In the genomic region with DNA sequence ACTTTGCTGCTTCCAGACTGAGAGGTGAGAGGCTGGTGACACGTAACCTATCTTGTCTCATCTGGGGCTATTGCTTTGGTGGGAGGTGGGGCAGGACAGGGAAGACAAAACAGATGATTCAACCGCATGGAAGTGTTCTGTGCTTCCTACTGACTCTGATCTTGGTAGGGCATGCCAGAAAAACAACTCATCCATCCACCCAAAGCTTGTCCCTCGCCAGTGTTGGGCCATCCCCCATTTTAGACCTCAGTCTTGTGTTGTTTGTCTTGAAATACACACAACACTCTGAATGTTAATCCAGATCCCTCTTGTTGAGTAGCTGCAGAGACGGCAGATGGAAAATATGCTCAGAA, we compare ENCODE assay signal across 19 cellular contexts. TPM values are rescaled to one million over a fixed set of nuclear protein-coding genes. Genes with fewer than 3 reads are reported as not detected.
A peak's percentile ranks its signal among the peaks of the same experiment; 100 is the strongest.
DNase-seq lines count a peak whose midpoint lies in the region; ATAC-seq and TF ChIP-seq lines count a peak whose summit lies in the region.
"Had no signal": no experiment of that assay in that cellular context is flagged by ENCODE, and none has a peak within 500 bp of the region (broad histone marks: within the 10 kb centered on the region; RNA-seq: fewer than 3 reads in every experiment).

No MANE protein-coding gene starts in this region.

- TF ChIP-seq CTCF in fibroblast of villous mesenchyme (IDR thresholded peaks at IDR 0.05; ENCODE audit: insufficient read depth, low read depth, low read length) (no peak), smooth muscle cell (IDR thresholded peaks at IDR 0.05; ENCODE audit: borderline replicate concordance, insufficient read depth, poor library complexity, severe bottlenecking) (no peak)

- H3K4me3 Mint-ChIP-seq in activated T-cell treated with anti-CD3 and anti-CD28 coated beads, Interleukin-2, amount 50 U/mL, for 4 hours = no peak overlapping the region
- no peak overlapping the region for H3K4me3 Mint-ChIP-seq in stimulated activated naive CD8-positive, alpha-beta T cell treated with anti-CD3 and anti-CD28 coated beads, Interleukin-15, amount 100 ng/mL, for 72 hours
- H3K4me3 Mint-ChIP-seq: stimulated activated memory B cell treated with anti-CD40 and anti-IgM and Interleukin-4, amounts not matched to agents 10 μg/mL and 1 μg/mL and 100 μg/mL, for 72 hours had no signal

- no peaks in the 10 kb centered on the region for H3K9me3 Mint-ChIP-seq in activated T-cell treated with anti-CD3 and anti-CD28 coated beads, Interleukin-2, amount 50 U/mL, for 4 hours
- H3K9me3 Mint-ChIP-seq in stimulated activated naive CD8-positive, alpha-beta T cell treated with anti-CD3 and anti-CD28 coated beads, Interleukin-15, amount 100 ng/mL, for 72 hours = no peaks in the 10 kb centered on the region
- H3K9me3 Mint-ChIP-seq: stimulated activated memory B cell treated with anti-CD40 and anti-IgM and Interleukin-4, amounts not matched to agents 10 μg/mL and 1 μg/mL and 100 μg/mL, for 72 hours had no signal

- H4K20me1 ChIP-seq in smooth muscle cell (ENCODE audit: low read depth) = no peaks in the 10 kb centered on the region

- ATAC-seq in SK-N-SH treated with all-trans-retinoic acid at 6 μM for 48 hours = peak; percentile 38
- no peak for ATAC-seq in activated T-cell treated with anti-CD3 and anti-CD28 coated beads, Interleukin-2, amount 50 U/mL, for 4 hours
- ATAC-seq in stimulated activated naive CD8-positive, alpha-beta T cell treated with anti-CD3 and anti-CD28 coated beads, Interleukin-15, amount 100 ng/mL, for 72 hours = no peak
- ATAC-seq: stimulated activated memory B cell treated with anti-CD40 and anti-IgM and Interleukin-4, amounts not matched to agents 10 μg/mL and 1 μg/mL and 100 μg/mL, for 72 hours; upper lobe of right lung had no signal

- H3K9ac ChIP-seq in smooth muscle cell (ENCODE audit: low read depth) = peak overlapping the region; percentile 18

- H2AFZ ChIP-seq in smooth muscle cell (ENCODE audit: low read depth) = peak overlapping the region; percentile 44

- H3K27me3 ChIP-seq in smooth muscle cell (ENCODE audit: low read depth) = no peaks in the 10 kb centered on the region
- H3K27me3 ChIP-seq: neutrophil, sigmoid colon, upper lobe of right lung had no signal

- no peaks in the 10 kb centered on the region for H3K36me3 ChIP-seq in smooth muscle cell (ENCODE audit: low read depth)
- H3K36me3 ChIP-seq: neutrophil, sigmoid colon, upper lobe of right lung had no signal

- H3K27me3 Mint-ChIP-seq in activated T-cell treated with anti-CD3 and anti-CD28 coated beads, Interleukin-2, amount 50 U/mL, for 4 hours (ENCODE audit: low read depth) = peaks cover 4% of the 10 kb centered on the region
- no peaks in the 10 kb centered on the region for H3K27me3 Mint-ChIP-seq in stimulated activated naive CD8-positive, alpha-beta T cell treated with anti-CD3 and anti-CD28 coated beads, Interleukin-15, amount 100 ng/mL, for 72 hours

- H3K4me3 ChIP-seq in fibroblast of villous mesenchyme (ENCODE audit: low read depth, low read length) (no peak overlapping the region), smooth muscle cell (no peak overlapping the region)
- H3K4me3 ChIP-seq: sigmoid colon, upper lobe of right lung had no signal

- H3K79me2 ChIP-seq in smooth muscle cell (ENCODE audit: low read depth) = no peaks in the 10 kb centered on the region

- WGBS in smooth muscle cell (ENCODE audit: low lambda C conversion rate) = 3% methylated on average over 4 of the region's 4 CpGs

- peak overlapping the region; percentile 75 for H3K4me2 ChIP-seq in smooth muscle cell

- H3K27ac ChIP-seq in smooth muscle cell (ENCODE audit: low read depth) = peak overlapping the region; percentile 81
- H3K27ac ChIP-seq: 22Rv1, neutrophil, sigmoid colon, upper lobe of right lung had no signal

- H3K9me3 ChIP-seq in smooth muscle cell (replicated peaks; ENCODE audit: low read depth) = no peaks in the 10 kb centered on the region
- H3K9me3 ChIP-seq: neutrophil, sigmoid colon, upper lobe of right lung had no signal

- peaks cover 37% of the 10 kb centered on the region for H3F3A ChIP-seq in smooth muscle cell (ENCODE audit: low read depth)

- H3K27ac Mint-ChIP-seq in stimulated activated naive CD8-positive, alpha-beta T cell treated with anti-CD3 and anti-CD28 coated beads, Interleukin-15, amount 100 ng/mL, for 72 hours = no peak overlapping the region
- H3K27ac Mint-ChIP-seq: stimulated activated memory B cell treated with anti-CD40 and anti-IgM and Interleukin-4, amounts not matched to agents 10 μg/mL and 1 μg/mL and 100 μg/mL, for 72 hours had no signal

- no peaks in the 10 kb centered on the region for H3K4me1 Mint-ChIP-seq in activated T-cell treated with anti-CD3 and anti-CD28 coated beads, Interleukin-2, amount 50 U/mL, for 4 hours (ENCODE audit: low read depth)
- peaks cover 6% of the 10 kb centered on the region for H3K4me1 Mint-ChIP-seq in stimulated activated naive CD8-positive, alpha-beta T cell treated with anti-CD3 and anti-CD28 coated beads, Interleukin-15, amount 100 ng/mL, for 72 hours
- H3K4me1 Mint-ChIP-seq: stimulated activated memory B cell treated with anti-CD40 and anti-IgM and Interleukin-4, amounts not matched to agents 10 μg/mL and 1 μg/mL and 100 μg/mL, for 72 hours had no signal

- peaks cover 13% of the 10 kb centered on the region for H3K4me1 ChIP-seq in smooth muscle cell (ENCODE audit: low read depth)
- H3K4me1 ChIP-seq: sigmoid colon, upper lobe of right lung had no signal

- DNase-seq in NCI-H2029 treated with DMSO at 0.1 percent for 48 hours (lab: John Stamatoyannopoulos, UW) = peak; percentile 69
- DNase-seq in NCI-H2029 (lab: John Stamatoyannopoulos, UW) = no peak
- DNase-seq in fibroblast of villous mesenchyme (ENCODE audit: low read depth) = peak; percentile 45
- no peak for DNase-seq in smooth muscle cell (lab: John Stamatoyannopoulos, UW; ENCODE audit: unreplicated experiment)
- DNase-seq in activated T-cell treated with anti-CD3 and anti-CD28 coated beads, Interleukin-2, amount 50 U/mL, for 4 hours = no peak
- no peak for DNase-seq in RKO (ENCODE audit: low spot score)
- DNase-seq in stimulated activated naive CD8-positive, alpha-beta T cell treated with anti-CD3 and anti-CD28 coated beads, Interleukin-15, amount 100 ng/mL, for 72 hours = no peak
- DNase-seq: activated CD4-positive, alpha-beta T cell treated with anti-CD3 and anti-CD28 coated beads, Interleukin-2, amount 50 U/mL, for 48 hours; amygdala; dermis blood vessel endothelial cell; Kasumi-1; NCI-H1930; Right ventricle myocardium superior; sigmoid colon; upper lobe of right lung had no signal

- H3K36me3 Mint-ChIP-seq in activated T-cell treated with anti-CD3 and anti-CD28 coated beads, Interleukin-2, amount 50 U/mL, for 4 hours (ENCODE audit: insufficient read depth) = no peaks in the 10 kb centered on the region
- H3K36me3 Mint-ChIP-seq: stimulated activated memory B cell treated with anti-CD40 and anti-IgM and Interleukin-4, amounts not matched to agents 10 μg/mL and 1 μg/mL and 100 μg/mL, for 72 hours had no signal

TF ChIP-seq in SK-N-SH treated with all-trans-retinoic acid at 6 μM for 48 hours, 23 proteins besides CTCF, POLR2A, EP300 and RAD21:
- TF ChIP-seq GLIS3 (CRISPR knock-in tag; IDR thresholded peaks at IDR 0.05) (no peak), ZNF70 (CRISPR knock-in tag; IDR thresholded peaks at IDR 0.05) (no peak), PPARA (CRISPR knock-in tag; IDR thresholded peaks at IDR 0.05; ENCODE audit: borderline replicate concordance) (no peak), BACH2 (CRISPR knock-in tag; IDR thresholded peaks at IDR 0.05; ENCODE audit: borderline replicate concordance) (no peak)
TF ChIP-seq in SK-N-SH treated with all-trans-retinoic acid at 6 μM for 48 hours: peak in this region for 0.

RNA-seq across cellular contexts. Expression of a gene that starts 0.4 kb away (rescaled TPM):
- under 0.01 TPM in 1 of 2 replicates, not detected in the other for total RNA-seq in fibroblast of villous mesenchyme
- 7.3 and 15.8 TPM in 2 replicates for total RNA-seq in smooth muscle cell
- 2.4 and 5.3 TPM in 2 replicates for polyA plus RNA-seq in smooth muscle cell
- not detected for total RNA-seq in activated T-cell treated with anti-CD3 and anti-CD28 coated beads, Interleukin-2, amount 50 U/mL, for 4 hours
- total RNA-seq: dermis blood vessel endothelial cell, Right ventricle myocardium superior, sigmoid colon, upper lobe of right lung had no signal
- polyA plus RNA-seq: sigmoid colon had no signal

Comparison
In these comparisons a context has a peak if more than half of its experiments do, and no peak if none do; other contexts are left out.
1. DNase-seq: peak in NCI-H2029 treated with DMSO at 0.1 percent for 48 hours (single experiment) and fibroblast of villous mesenchyme (single experiment); none in NCI-H2029 (single experiment), smooth muscle cell (single experiment), activated T-cell treated with anti-CD3 and anti-CD28 coated beads, Interleukin-2, amount 50 U/mL, for 4 hours (single experiment), RKO (single experiment) and stimulated activated naive CD8-positive, alpha-beta T cell treated with anti-CD3 and anti-CD28 coated beads, Interleukin-15, amount 100 ng/mL, for 72 hours (0 of 2).